Comparison of ENCODE assay signal across 8 cellular contexts in genomic region chr1:53944469-53945182, GRCh38. TPM values are rescaled to one million over a fixed set of nuclear protein-coding genes. Genes with fewer than 3 reads are reported as not detected.
DNase-seq lines count a peak whose midpoint lies in the region; ATAC-seq and TF ChIP-seq lines count a peak whose summit lies in the region.

No MANE protein-coding gene starts in this region.

- H3K27ac Mint-ChIP-seq in activated CD4-positive, alpha-beta memory T cell treated with anti-CD3 and anti-CD28 coated beads, Interleukin-2, amount 10 ng/mL, durations not matched to agents 7 days and 5 days = peak overlapping the region; percentile 92
- peak overlapping the region; percentile 96 for H3K27ac Mint-ChIP-seq in stimulated activated effector memory CD8-positive, alpha-beta T cell treated with anti-CD3 and anti-CD28 coated beads, Interleukin-12 subunit alpha, Interleukin-12 subunit beta, amount 100 ng/mL, for 72 hours

- H3K27me3 Mint-ChIP-seq in activated CD4-positive, alpha-beta memory T cell treated with anti-CD3 and anti-CD28 coated beads, Interleukin-2, amount 10 ng/mL, durations not matched to agents 7 days and 5 days = no peaks in the 10 kb centered on the region

- H3K9me3 Mint-ChIP-seq in activated CD4-positive, alpha-beta memory T cell treated with anti-CD3 and anti-CD28 coated beads, Interleukin-2, amount 10 ng/mL, durations not matched to agents 7 days and 5 days = no peaks in the 10 kb centered on the region
- no peaks in the 10 kb centered on the region for H3K9me3 Mint-ChIP-seq in stimulated activated effector memory CD8-positive, alpha-beta T cell treated with anti-CD3 and anti-CD28 coated beads, Interleukin-12 subunit alpha, Interleukin-12 subunit beta, amount 100 ng/mL, for 72 hours

- TF ChIP-seq CTCF in cardiac muscle cell (IDR thresholded peaks at IDR 0.05; ENCODE audit: low read depth, low read length) = no peak

- intact Hi-C loops in left cardiac atrium (cut with DNase I) = loop anchor here in 1 of 2 donors (5.0 kb wide), 1 partner anchor 57 kb away; the partner anchor contains the start of gene YIPF1

- no peaks in the 10 kb centered on the region for H3K27me3 ChIP-seq in cardiac muscle cell

- POLR2A ChIA-PET in activated CD4-positive, alpha-beta memory T cell treated with anti-CD3 and anti-CD28 coated beads, Interleukin-2, amount 10 ng/mL, durations not matched to agents 7 days and 5 days (lab: Charles Lee) = interaction anchor here (0.6 to 5.7 kb wide), 21 partner anchors 8 to 857 kb away, joined by 3 to 51 read pairs (median 5); partner anchors contain the start of genes DIO1, NDC1, TCEANC2 and TMEM59

- CTCF ChIA-PET in activated CD4-positive, alpha-beta memory T cell treated with anti-CD3 and anti-CD28 coated beads, Interleukin-2, amount 10 ng/mL, durations not matched to agents 7 days and 5 days (lab: Charles Lee) = interaction anchor here (0.7 to 3.3 kb wide), 10 partner anchors 11 to 84 kb away, joined by 3 to 38 read pairs (median 6); partner anchors contain the start of gene YIPF1

- H3K4me1 Mint-ChIP-seq in activated CD4-positive, alpha-beta memory T cell treated with anti-CD3 and anti-CD28 coated beads, Interleukin-2, amount 10 ng/mL, durations not matched to agents 7 days and 5 days = peaks cover 54% of the 10 kb centered on the region
- H3K4me1 Mint-ChIP-seq in stimulated activated effector memory CD8-positive, alpha-beta T cell treated with anti-CD3 and anti-CD28 coated beads, Interleukin-12 subunit alpha, Interleukin-12 subunit beta, amount 100 ng/mL, for 72 hours = peaks cover 58% of the 10 kb centered on the region

- no peaks in the 10 kb centered on the region for H3K36me3 ChIP-seq in cardiac muscle cell

- H3K9me3 ChIP-seq in cardiac muscle cell (ENCODE audit: low read depth) = no peaks in the 10 kb centered on the region

- no peak for ATAC-seq in left cardiac atrium
- ATAC-seq in stimulated activated effector memory CD8-positive, alpha-beta T cell treated with anti-CD3 and anti-CD28 coated beads, Interleukin-12 subunit alpha, Interleukin-12 subunit beta, amount 100 ng/mL, for 72 hours = no peak
- ATAC-seq in HG03342 (IDR thresholded peaks at IDR 0.05; ENCODE audit: unreplicated experiment) = no peak

- H3K4me1 ChIP-seq in cardiac muscle cell (ENCODE audit: low read depth) = peaks cover 7% of the 10 kb centered on the region

- peak overlapping the region; percentile 96 for H3K4me3 Mint-ChIP-seq in activated CD4-positive, alpha-beta memory T cell treated with anti-CD3 and anti-CD28 coated beads, Interleukin-2, amount 10 ng/mL, durations not matched to agents 7 days and 5 days
- peak overlapping the region; percentile 98 for H3K4me3 Mint-ChIP-seq in stimulated activated effector memory CD8-positive, alpha-beta T cell treated with anti-CD3 and anti-CD28 coated beads, Interleukin-12 subunit alpha, Interleukin-12 subunit beta, amount 100 ng/mL, for 72 hours

- H3K4me3 ChIP-seq in cardiac muscle cell = peak overlapping the region; percentile 96

- peak in 1 of 2 donors; percentile 21 for DNase-seq in cardiac muscle cell (ENCODE audit: low read depth in 1 of 2, low spot score in 1 of 2)
- DNase-seq in left cardiac atrium = no peak
- no peak for DNase-seq in activated CD4-positive, alpha-beta memory T cell treated with anti-CD3 and anti-CD28 coated beads, Interleukin-2, amount 10 ng/mL, durations not matched to agents 7 days and 5 days
- DNase-seq in hepatic stellate cell (ENCODE audit: low spot score) = peak; percentile 40
- no peak for DNase-seq in stimulated activated effector memory CD8-positive, alpha-beta T cell treated with anti-CD3 and anti-CD28 coated beads, Interleukin-12 subunit alpha, Interleukin-12 subunit beta, amount 100 ng/mL, for 72 hours (ENCODE audit: low spot score in 2 of 2)
- no peak for DNase-seq in NAMALWA (ENCODE audit: low spot score)
- DNase-seq in NCI-H2196 treated with DMSO at 0.1 percent for 48 hours (lab: John Stamatoyannopoulos, UW; ENCODE audit: unreplicated experiment) = no peak

- no peak overlapping the region for H3K27ac ChIP-seq in cardiac muscle cell

- H3K36me3 Mint-ChIP-seq in activated CD4-positive, alpha-beta memory T cell treated with anti-CD3 and anti-CD28 coated beads, Interleukin-2, amount 10 ng/mL, durations not matched to agents 7 days and 5 days (ENCODE audit: low read depth) = peaks cover 26% of the 10 kb centered on the region
- H3K36me3 Mint-ChIP-seq in stimulated activated effector memory CD8-positive, alpha-beta T cell treated with anti-CD3 and anti-CD28 coated beads, Interleukin-12 subunit alpha, Interleukin-12 subunit beta, amount 100 ng/mL, for 72 hours = peaks cover 47% of the 10 kb centered on the region

RNA-seq across cellular contexts. Expression of gene IFT25, which starts 0.9 kb away (rescaled TPM):
- total RNA-seq in cardiac muscle cell (21.6 and 32.8 TPM in 2 replicates), left cardiac atrium (10 to 100 TPM; 15.1 to 16.6 TPM)
- polyA plus RNA-seq in cardiac muscle cell = 54.7 and 57.9 TPM in 2 replicates
- 10 to 100 TPM; 60.2 to 63.2 TPM for total RNA-seq in activated CD4-positive, alpha-beta memory T cell treated with anti-CD3 and anti-CD28 coated beads, Interleukin-2, amount 10 ng/mL, durations not matched to agents 7 days and 5 days

RNA-seq across cellular contexts. Expression of gene LRRC42, which starts 1.5 kb away (rescaled TPM):
- total RNA-seq in cardiac muscle cell (39.3 and 44.9 TPM in 2 replicates), left cardiac atrium (10 to 100 TPM; 13.5 to 17.9 TPM)
- polyA plus RNA-seq in cardiac muscle cell = 49.6 and 50.5 TPM in 2 replicates
- total RNA-seq in activated CD4-positive, alpha-beta memory T cell treated with anti-CD3 and anti-CD28 coated beads, Interleukin-2, amount 10 ng/mL, durations not matched to agents 7 days and 5 days = 10 to 100 TPM; 19.9 to 20.8 TPM

RNA-seq across cellular contexts. Expression of gene DIO1, which starts 50.6 kb away (rescaled TPM):
- total RNA-seq in cardiac muscle cell (not detected in 2 replicates), left cardiac atrium (not detected)
- polyA plus RNA-seq in cardiac muscle cell = not detected in 2 replicates
- total RNA-seq in activated CD4-positive, alpha-beta memory T cell treated with anti-CD3 and anti-CD28 coated beads, Interleukin-2, amount 10 ng/mL, durations not matched to agents 7 days and 5 days = not detected

RNA-seq across cellular contexts. Expression of gene YIPF1, which starts 55.0 kb away (rescaled TPM):
- 14.4 and 21.0 TPM in 2 replicates for total RNA-seq in cardiac muscle cell
- polyA plus RNA-seq in cardiac muscle cell = 28.3 and 29.7 TPM in 2 replicates
- total RNA-seq in left cardiac atrium = 10 to 100 TPM; 12.9 to 15.2 TPM
- 10 to 100 TPM; 17.8 to 19.7 TPM for total RNA-seq in activated CD4-positive, alpha-beta memory T cell treated with anti-CD3 and anti-CD28 coated beads, Interleukin-2, amount 10 ng/mL, durations not matched to agents 7 days and 5 days
